In genomic region chr17:50169121-50169764, GRCh38 we compare ENCODE assay signal across 8 cellular contexts. TPM values are rescaled to one million over a fixed set of nuclear protein-coding genes. Genes with fewer than 3 reads are reported as not detected.
A peak's percentile ranks its signal among the peaks of the same experiment; 100 is the strongest.
DNase-seq lines count a peak whose midpoint lies in the region; ATAC-seq and TF ChIP-seq lines count a peak whose summit lies in the region.

No MANE protein-coding gene starts in this region.

- H3K9me3 ChIP-seq in CD4-positive, CD25-positive, alpha-beta regulatory T cell (ENCODE audit: control insufficient read depth in 2 of 2, low read length in 2 of 2) = no peaks in the 10 kb centered on the region
- no peaks in the 10 kb centered on the region for H3K9me3 ChIP-seq in OCI-LY3 (ENCODE audit: insufficient read depth, low read length)
- H3K9me3 ChIP-seq in ovary = no peaks in the 10 kb centered on the region

- WGBS in ovary, 3 donors = 24 to 32% (median 30%) methylated on average over 14 of the region's 14 CpGs

- POLR2A ChIA-PET in HEK293T (lab: Yijun Ruan, JAX) = interaction anchor here (0.7 to 2.2 kb wide), 8 partner anchors 8 to 46 kb away, joined by 3 to 9 read pairs (median 4); no protein-coding TSS in a partner anchor

- peak; percentile 40 to 72 (median 72) for DNase-seq in CD4-positive, CD25-positive, alpha-beta regulatory T cell
- DNase-seq in HEK293T (ENCODE audit: extremely low spot score) (peak; percentile 75), fibroblast of peridontal ligament (ENCODE audit: extremely low read depth) (peak; percentile 81), ovary (peak in 3 of 5 donors; percentile 61 to 78 (median 72))
- peak; percentile 55 for DNase-seq in activated T-cell treated with anti-CD3 and anti-CD28 coated beads, Interleukin-2, amount 50 U/mL, for 4 hours

- no peaks in the 10 kb centered on the region for H4K20me1 ChIP-seq in OCI-LY3 (ENCODE audit: insufficient read depth, low read length)

- H3K27me3 ChIP-seq in CD4-positive, CD25-positive, alpha-beta regulatory T cell (ENCODE audit: control insufficient read depth, insufficient read depth, low read length) = no peaks in the 10 kb centered on the region
- H3K27me3 ChIP-seq in OCI-LY3 (ENCODE audit: low read depth, low read length) (no peaks in the 10 kb centered on the region), ovary (no peaks in the 10 kb centered on the region)

- H3K4me1 ChIP-seq in CD4-positive, CD25-positive, alpha-beta regulatory T cell (ENCODE audit: control insufficient read depth, insufficient read depth, low read length, poor library complexity, severe bottlenecking) = peaks cover 10% of the 10 kb centered on the region
- H3K4me1 ChIP-seq in OCI-LY3 (ENCODE audit: low read length) = peaks cover 47% of the 10 kb centered on the region
- H3K4me1 ChIP-seq in ovary (ENCODE audit: insufficient read depth) = peaks cover 5% of the 10 kb centered on the region

- peak overlapping the region; percentile 51 for H3K4me3 ChIP-seq in CD4-positive, CD25-positive, alpha-beta regulatory T cell (ENCODE audit: low read depth, low read length)
- H3K4me3 ChIP-seq in OCI-LY3 (ENCODE audit: low read length) (peak overlapping the region; percentile 76), ovary (no peak overlapping the region)

- TF ChIP-seq EP300 in ovary (IDR thresholded peaks at IDR 0.05) = no peak

- TF ChIP-seq POLR2A in ovary (IDR thresholded peaks at IDR 0.05) = no peak

- H3K36me3 Mint-ChIP-seq in CD4-positive, CD25-positive, alpha-beta regulatory T cell = no peaks in the 10 kb centered on the region
- H3K36me3 Mint-ChIP-seq in activated T-cell treated with anti-CD3 and anti-CD28 coated beads, Interleukin-2, amount 50 U/mL, for 4 hours (ENCODE audit: insufficient read depth) = no peaks in the 10 kb centered on the region

- peaks cover 0 to 4% (median 0%) of the 10 kb centered on the region in 7 donors for H3K9me3 Mint-ChIP-seq in CD4-positive, CD25-positive, alpha-beta regulatory T cell
- no peaks in the 10 kb centered on the region for H3K9me3 Mint-ChIP-seq in activated T-cell treated with anti-CD3 and anti-CD28 coated beads, Interleukin-2, amount 50 U/mL, for 4 hours

- H3K79me2 ChIP-seq in OCI-LY3 (ENCODE audit: low read length) = no peaks in the 10 kb centered on the region

- TF ChIP-seq CTCF in OCI-LY3 (IDR thresholded peaks at IDR 0.05; ENCODE audit: low read depth, low read length) = peak; percentile 90
- TF ChIP-seq CTCF in ovary (IDR thresholded peaks at IDR 0.05) = peak; percentile 32 to 98 (median 95)

- H3K27ac ChIP-seq in CD4-positive, CD25-positive, alpha-beta regulatory T cell (ENCODE audit: insufficient read depth, low read length, poor library complexity, severe bottlenecking) = peak overlapping the region; percentile 19
- H3K27ac ChIP-seq in OCI-LY3 (ENCODE audit: low read length) (no peak overlapping the region), ovary (no peak overlapping the region)

- H3K4me1 Mint-ChIP-seq in CD4-positive, CD25-positive, alpha-beta regulatory T cell = peaks cover 0 to 9% (median 7%) of the 10 kb centered on the region in 4 donors
- H3K4me1 Mint-ChIP-seq in activated T-cell treated with anti-CD3 and anti-CD28 coated beads, Interleukin-2, amount 50 U/mL, for 4 hours (ENCODE audit: low read depth) = peaks cover 10% of the 10 kb centered on the region

- H3K4me2 ChIP-seq in OCI-LY3 (ENCODE audit: low read length) = peak overlapping the region; percentile 86

- peaks cover 14% of the 10 kb centered on the region for H3K27me3 Mint-ChIP-seq in CD4-positive, CD25-positive, alpha-beta regulatory T cell
- no peaks in the 10 kb centered on the region for H3K27me3 Mint-ChIP-seq in activated T-cell treated with anti-CD3 and anti-CD28 coated beads, Interleukin-2, amount 50 U/mL, for 4 hours (ENCODE audit: low read depth)

- H3K36me3 ChIP-seq in CD4-positive, CD25-positive, alpha-beta regulatory T cell (ENCODE audit: control insufficient read depth, insufficient read depth, low read length) = no peaks in the 10 kb centered on the region
- no peaks in the 10 kb centered on the region for H3K36me3 ChIP-seq in OCI-LY3 (replicated peaks; ENCODE audit: low read depth, low read length)
- H3K36me3 ChIP-seq in ovary = no peaks in the 10 kb centered on the region

- peak overlapping the region; percentile 67 to 78 (median 70) for H3K27ac Mint-ChIP-seq in CD4-positive, CD25-positive, alpha-beta regulatory T cell

- peak overlapping the region; percentile 10 for H2AFZ ChIP-seq in OCI-LY3 (ENCODE audit: low read depth, low read length)

- H3K4me3 Mint-ChIP-seq in CD4-positive, CD25-positive, alpha-beta regulatory T cell = peak overlapping the region; percentile 1 to 45 (median 30)
- peak overlapping the region; percentile 63 for H3K4me3 Mint-ChIP-seq in activated T-cell treated with anti-CD3 and anti-CD28 coated beads, Interleukin-2, amount 50 U/mL, for 4 hours

- peak; percentile 56 to 68 for ATAC-seq in CD4-positive, CD25-positive, alpha-beta regulatory T cell (ENCODE audit: low read depth in 2 of 2)
- peak; percentile 72 to 76 for ATAC-seq in activated T-cell treated with anti-CD3 and anti-CD28 coated beads, Interleukin-2, amount 50 U/mL, for 4 hours
- ATAC-seq in GM18502 (IDR thresholded peaks at IDR 0.05; ENCODE audit: poor library complexity, unreplicated experiment) = no peak
- ATAC-seq in HG02623 (IDR thresholded peaks at IDR 0.05; ENCODE audit: unreplicated experiment) = no peak

- intact Hi-C loops in ovary (cut with DNase I) = loop anchor here in 3 of 4 donors (1.0 to 10.0 kb wide), 4 partner anchors 54 to 128 kb away; no protein-coding TSS in a partner anchor

- CTCF ChIA-PET in HEK293T (lab: Yijun Ruan, JAX) = interaction anchor here (0.6 to 2.3 kb wide), 24 partner anchors 8 to 228 kb away, joined by 3 to 33 read pairs (median 6); partner anchors contain the start of genes COL1A1, LRRC59 and TMEM92

- peak overlapping the region; percentile 67 for H3K9ac ChIP-seq in OCI-LY3 (ENCODE audit: low read length)

TF ChIP-seq in HEK293T, 16 proteins besides CTCF, POLR2A, EP300 and RAD21:
- TF ChIP-seq ZNF384 (IDR thresholded peaks at IDR 0.05) = no peak
- TF ChIP-seq CTBP1 (IDR thresholded peaks at IDR 0.05; ENCODE audit: borderline replicate concordance) = no peak
- no peak for TF ChIP-seq L3MBTL2 (conservative IDR thresholded peaks at IDR 0.05)
- no peak for TF ChIP-seq FOXM1 (IDR thresholded peaks at IDR 0.05; ENCODE audit: borderline replicate concordance)
- TF ChIP-seq SUZ12 (IDR thresholded peaks at IDR 0.05) = no peak
- TF ChIP-seq HDGF (IDR thresholded peaks at IDR 0.05; ENCODE audit: borderline replicate concordance) = no peak
- TF ChIP-seq ARNT (IDR thresholded peaks at IDR 0.05) = no peak
- TF ChIP-seq FOXK2 (IDR thresholded peaks at IDR 0.05) = no peak
- TF ChIP-seq BHLHE40 (IDR thresholded peaks at IDR 0.05; ENCODE audit: borderline replicate concordance) = no peak
- TF ChIP-seq SP1 (IDR thresholded peaks at IDR 0.05) = no peak
- TF ChIP-seq LEF1 (IDR thresholded peaks at IDR 0.05; ENCODE audit: borderline replicate concordance) = no peak
- no peak for TF ChIP-seq FOXA1 (IDR thresholded peaks at IDR 0.05)
- TF ChIP-seq NFRKB (IDR thresholded peaks at IDR 0.05) = no peak

RNA-seq across cellular contexts. Expression of gene SGCA, which starts 3.4 kb away (rescaled TPM):
- total RNA-seq in CD4-positive, CD25-positive, alpha-beta regulatory T cell = not detected
- polyA plus RNA-seq in CD4-positive, CD25-positive, alpha-beta regulatory T cell = not detected
- not detected for total RNA-seq in activated T-cell treated with anti-CD3 and anti-CD28 coated beads, Interleukin-2, amount 50 U/mL, for 4 hours
- total RNA-seq in ovary = 1 to 10 TPM in 5 of 7 donors, under 1 TPM in 2; 0.48 to 3.4 (median 1.2) TPM
- 1 to 10 TPM; 2.2 to 3.4 TPM for polyA plus RNA-seq in ovary

RNA-seq across cellular contexts. Expression of gene PPP1R9B, which starts 18.8 kb away (rescaled TPM):
- total RNA-seq in CD4-positive, CD25-positive, alpha-beta regulatory T cell = 85.4 TPM
- under 1 TPM; 0.41 to 0.55 (median 0.44) TPM for polyA plus RNA-seq in CD4-positive, CD25-positive, alpha-beta regulatory T cell
- total RNA-seq in activated T-cell treated with anti-CD3 and anti-CD28 coated beads, Interleukin-2, amount 50 U/mL, for 4 hours = 10 to 100 TPM; 70.2 to 82.2 (median 76.6) TPM
- total RNA-seq in ovary = 100 to 1,000 TPM in 1 of 7 donors, 10 to 100 TPM in 6; 14.8 to 109 (median 75.4) TPM
- 10 to 100 TPM; 17.8 to 33.0 TPM for polyA plus RNA-seq in ovary

RNA-seq across cellular contexts. Expression of gene COL1A1, which starts 32.2 kb away (rescaled TPM):
- total RNA-seq in CD4-positive, CD25-positive, alpha-beta regulatory T cell = 26.2 TPM
- polyA plus RNA-seq in CD4-positive, CD25-positive, alpha-beta regulatory T cell = not detected
- total RNA-seq in activated T-cell treated with anti-CD3 and anti-CD28 coated beads, Interleukin-2, amount 50 U/mL, for 4 hours = 1 to 10 TPM; 1.6 to 3.2 (median 2.8) TPM
- 1,000 to 10,000 TPM in 1 of 7 donors, 100 to 1,000 TPM in 5, 10 to 100 TPM in 1; 71.2 to 1,087 (median 550) TPM for total RNA-seq in ovary
- 100 to 1,000 TPM; 260 to 321 TPM for polyA plus RNA-seq in ovary

RNA-seq across cellular contexts. Expression of gene SAMD14, which starts 39.3 kb away (rescaled TPM):
- 0.96 TPM for total RNA-seq in CD4-positive, CD25-positive, alpha-beta regulatory T cell
- under 1 TPM in 1 of 4 donors, not detected in 3; 0.09 TPM for polyA plus RNA-seq in CD4-positive, CD25-positive, alpha-beta regulatory T cell
- under 1 TPM; 0.47 to 0.78 (median 0.52) TPM for total RNA-seq in activated T-cell treated with anti-CD3 and anti-CD28 coated beads, Interleukin-2, amount 50 U/mL, for 4 hours
- 1 to 10 TPM in 5 of 7 donors, under 1 TPM in 2; 0.36 to 4.9 (median 1.7) TPM for total RNA-seq in ovary
- 1 to 10 TPM in 1 of 2 donors, under 1 TPM in 1; 0.77 to 2.2 TPM for polyA plus RNA-seq in ovary

Comparison
In these comparisons a context has a peak if more than half of its experiments do, and no peak if none do; other contexts are left out.
1. ATAC-seq: peak in CD4-positive, CD25-positive, alpha-beta regulatory T cell (2 of 2) and activated T-cell treated with anti-CD3 and anti-CD28 coated beads, Interleukin-2, amount 50 U/mL, for 4 hours (2 of 2); none in GM18502 (single experiment) and HG02623 (single experiment).
2. Peak in every context shown above with its lines, with median percentiles within 50 percentile points of each other: DNase-seq.